ENCODE assay signal across 1 cellular context in the genomic region with DNA sequence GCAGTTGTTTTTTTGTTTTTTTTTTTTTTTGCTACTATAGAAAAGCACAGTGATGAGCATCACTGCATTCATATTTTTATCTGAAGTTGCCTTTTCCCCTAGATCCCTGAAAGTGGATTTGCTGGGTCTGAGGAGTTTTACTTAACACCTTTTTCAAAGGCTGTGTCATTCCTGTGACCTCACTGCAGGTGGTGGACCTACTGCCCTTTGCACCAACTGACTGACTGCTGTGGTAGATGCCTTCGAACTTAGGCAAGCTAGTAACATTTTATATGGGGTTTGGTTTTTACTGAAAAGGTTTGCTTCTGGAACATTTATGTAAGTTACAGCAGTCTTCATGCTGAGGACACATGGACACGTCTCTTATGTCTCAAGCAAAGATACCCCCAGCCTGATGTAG.
TF ChIP-seq lines count a peak whose summit lies in the region.

No MANE protein-coding gene starts in this region.

TF ChIP-seq in IMR-90, 13 proteins besides CTCF, POLR2A, EP300 and RAD21 (continued from another document):
- TF ChIP-seq MAFK (IDR thresholded peaks at IDR 0.05; ENCODE audit: low read depth, low read length) (no peak), SMC3 (IDR thresholded peaks at IDR 0.05; ENCODE audit: low read depth, low read length) (no peak), ELK1 (IDR thresholded peaks at IDR 0.05; ENCODE audit: borderline replicate concordance, low read depth, low read length) (no peak), MAZ (IDR thresholded peaks at IDR 0.05; ENCODE audit: borderline replicate concordance, low read depth, low read length) (no peak), FOS (IDR thresholded peaks at IDR 0.05; ENCODE audit: low read depth, low read length) (no peak)
